10 cellular contexts compared by ENCODE assay signal in genomic region chr19:9362905-9363304, GRCh38. TPM values are rescaled to one million over a fixed set of nuclear protein-coding genes. Genes with fewer than 3 reads are reported as not detected.
DNase-seq lines count a peak whose midpoint lies in the region; ATAC-seq and TF ChIP-seq lines count a peak whose summit lies in the region.
"Had no signal": no experiment of that assay in that cellular context is flagged by ENCODE, and none has a peak within 500 bp of the region (broad histone marks: within the 10 kb centered on the region; RNA-seq: fewer than 3 reads in every experiment).

Gene ZNF177, plus strand, starts transcription at chr19:9363013. Its CDS starts 15,299 bp downstream, at chr19:9378312.

- ATAC-seq in heart right ventricle (peak in 4 of 8 donors; percentile 22 to 83 (median 49)), body of pancreas (no peak)

- H3K36me3 Mint-ChIP-seq in type B pancreatic cell: peaks cover 44% of the 10 kb centered on the region
- peaks cover 38% of the 10 kb centered on the region for H3K36me3 Mint-ChIP-seq in glutamatergic neuron (ENCODE audit: unreplicated experiment)

- CTCF ChIA-PET in RWPE1 (lab: Yijun Ruan, JAX): no interaction called here

- H3K27me3 Mint-ChIP-seq in type B pancreatic cell (no peaks in the 10 kb centered on the region), glutamatergic neuron (ENCODE audit: unreplicated experiment) (peaks cover 5% of the 10 kb centered on the region)

- WGBS in heart right ventricle, 2 donors: 1 to 2% methylated on average over 28 of the region's 28 CpGs
- WGBS in body of pancreas, 2 donors: 0 to 4% methylated on average over 8 to 28 of the region's 28 CpGs

- H3K4me3 ChIP-seq in heart right ventricle (peak within 1 kb of the TSS in 6 of 10 donors; percentile 21 to 47 (median 39)), adipocyte (ENCODE audit: low read length) (peak within 1 kb of the TSS; percentile 75), body of pancreas (no peak within 1 kb of the TSS)

- peaks cover 33% of the 10 kb centered on the region for H3K9me3 Mint-ChIP-seq in type B pancreatic cell
- peaks cover 24% of the 10 kb centered on the region for H3K9me3 Mint-ChIP-seq in glutamatergic neuron (ENCODE audit: unreplicated experiment)

- H3K27me3 ChIP-seq in heart right ventricle (no peaks in the 10 kb centered on the region), adipocyte (replicated peaks; ENCODE audit: control insufficient read depth, insufficient read depth, low read length) (no peaks in the 10 kb centered on the region), body of pancreas (no peaks in the 10 kb centered on the region)

- no peak within 1 kb of the TSS for H3K9ac ChIP-seq in adipocyte (ENCODE audit: low read length)

- intact Hi-C loops in heart right ventricle (cut with DNase I): no loop called here
- intact Hi-C loops in cardiac septum (cut with DNase I): no loop called here
- intact Hi-C loops in body of pancreas (cut with DNase I): no loop called here

- H3K4me3 Mint-ChIP-seq in type B pancreatic cell (no peak within 1 kb of the TSS), glutamatergic neuron (ENCODE audit: unreplicated experiment) (no peak within 1 kb of the TSS)

- H3K4me1 ChIP-seq in heart right ventricle: no peaks in the 10 kb centered on the region
- no peaks in the 10 kb centered on the region for H3K4me1 ChIP-seq in adipocyte (ENCODE audit: control insufficient read depth, insufficient read depth, low read length)
- H3K4me1 ChIP-seq in body of pancreas: no peaks in the 10 kb centered on the region

- TF ChIP-seq POLR2A in body of pancreas (IDR thresholded peaks at IDR 0.05): no peak

- TF ChIP-seq CTCF in heart right ventricle (IDR thresholded peaks at IDR 0.05): no peak
- no peak for TF ChIP-seq CTCF in type B pancreatic cell (conservative IDR thresholded peaks at IDR 0.05)
- no peak for TF ChIP-seq CTCF in RWPE1 (conservative IDR thresholded peaks at IDR 0.05; ENCODE audit: low read depth)
- TF ChIP-seq CTCF in body of pancreas (IDR thresholded peaks at IDR 0.05): no peak
- no peak for TF ChIP-seq CTCF in glutamatergic neuron (IDR thresholded peaks at IDR 0.05; ENCODE audit: partially characterized antibody, unreplicated experiment)

- H3K27ac ChIP-seq in heart right ventricle (no peak within 1 kb of the TSS), RWPE1 (no peak within 1 kb of the TSS), body of pancreas (no peak within 1 kb of the TSS)

- peaks cover 2 to 100% (median 70%) of the 10 kb centered on the region in 11 donors for H3K9me3 ChIP-seq in heart right ventricle
- H3K9me3 ChIP-seq in adipocyte (ENCODE audit: control insufficient read depth, low read length): peaks cover 98% of the 10 kb centered on the region
- peaks cover 0 to 78% (median 4%) of the 10 kb centered on the region in 3 donors for H3K9me3 ChIP-seq in body of pancreas

- peaks cover 0 to 98% (median 18%) of the 10 kb centered on the region in 9 donors for H3K36me3 ChIP-seq in heart right ventricle
- peaks cover 23% of the 10 kb centered on the region for H3K36me3 ChIP-seq in adipocyte (ENCODE audit: control insufficient read depth, insufficient read depth, low read length, severe bottlenecking)
- peaks cover 0 to 4% of the 10 kb centered on the region in 2 donors for H3K36me3 ChIP-seq in body of pancreas (replicated peaks in 1 of 2; ENCODE audit: insufficient read depth in 1 of 2, low read depth in 2 of 2)

- no peaks in the 10 kb centered on the region for H3K4me1 Mint-ChIP-seq in type B pancreatic cell (ENCODE audit: unreplicated experiment)
- H3K4me1 Mint-ChIP-seq in glutamatergic neuron (ENCODE audit: low read depth, unreplicated experiment): no peaks in the 10 kb centered on the region

- H3K27ac Mint-ChIP-seq in type B pancreatic cell (no peak within 1 kb of the TSS), glutamatergic neuron (ENCODE audit: unreplicated experiment) (no peak within 1 kb of the TSS)

- no peak for DNase-seq in heart right ventricle
- DNase-seq in cardiac septum (ENCODE audit: low spot score): no peak
- no peak for DNase-seq in adipocyte (ENCODE audit: low read depth)
- DNase-seq in inferior parietal cortex (ENCODE audit: extremely low spot score): peak; percentile 8
- no peak for DNase-seq in type B pancreatic cell (ENCODE audit: extremely low spot score, unreplicated experiment)
- DNase-seq in RWPE1 (ENCODE audit: low spot score): no peak
- DNase-seq in body of pancreas: no peak
- no peak for DNase-seq in glutamatergic neuron
- DNase-seq: activated CD4-positive, alpha-beta T cell treated with anti-CD3 and anti-CD28 coated beads, Interleukin-2, amount 50 U/mL, for 1 hour; dermis blood vessel endothelial cell had no signal

- POLR2A ChIA-PET in RWPE1 (lab: Yijun Ruan, JAX; ENCODE audit: low non-redundant PET): no interaction called here

RNA-seq across cellular contexts. Expression of gene ZNF177, which starts in this region (rescaled TPM):
- total RNA-seq in heart right ventricle (1 to 10 TPM; 1.6 to 4.1 (median 3.0) TPM), cardiac septum (3.1 TPM), type B pancreatic cell (ENCODE audit: low replicate concordance) (4.1 and 10.6 TPM in 2 replicates), body of pancreas (under 1 TPM; 0.66 to 0.78 TPM), glutamatergic neuron (ENCODE audit: unreplicated experiment) (6.7 TPM)
- 1 to 10 TPM; 2.0 to 6.8 TPM for polyA plus RNA-seq in heart right ventricle

Comparison
In these comparisons a context has a peak if more than half of its experiments do, and no peak if none do; other contexts are left out.
1. H3K4me3 ChIP-seq: peak in heart right ventricle (6 of 10) and adipocyte (single experiment); none in body of pancreas (0 of 2).